Comparison of ENCODE assay signal across 15 cellular contexts in genomic region chr17:7176107-7176851, GRCh38.
"Had no signal": no experiment of that assay in that cellular context is flagged by ENCODE, and none has a peak within 500 bp of the region (broad histone marks: within the 10 kb centered on the region; RNA-seq: fewer than 3 reads in every experiment).

No MANE protein-coding gene starts in this region.

- H3K27ac ChIP-seq: gastroesophageal sphincter, lower lobe of right lung, thoracic aorta, uterus had no signal

- H3K4me3 Mint-ChIP-seq: activated CD4-positive, alpha-beta memory T cell treated with anti-CD3 and anti-CD28 coated beads, Interleukin-2, amount 10 ng/mL, durations not matched to agents 7 days and 5 days; effector memory CD8-positive, alpha-beta T cell; natural killer cell; stimulated activated naive CD8-positive, alpha-beta T cell treated with anti-CD3 and anti-CD28 coated beads, Interleukin-15, Interleukin-2, amounts not matched to agents 100 ng/mL and 50 ng/mL, for 24 hours had no signal

- FAIRE-seq: colon had no signal

- DNase-seq: activated CD4-positive, alpha-beta memory T cell treated with anti-CD3 and anti-CD28 coated beads, Interleukin-2, amount 10 ng/mL, durations not matched to agents 7 days and 5 days; activated CD8-positive, alpha-beta memory T cell treated with anti-CD3 and anti-CD28 coated beads, Interleukin-2, amount 50 U/mL, for 4 hours; activated T-cell treated with anti-CD3 and anti-CD28 coated beads, Interleukin-2, amount 50 U/mL, for 72 hours; effector memory CD8-positive, alpha-beta T cell; kidney glomerular epithelial cell; lower lobe of right lung; natural killer cell; stimulated activated CD4-positive, alpha-beta T cell treated with anti-CD3 and anti-CD28 coated beads, Interleukin-15, amount 100 ng/mL, for 24 hours; stimulated activated CD4-positive, alpha-beta T cell treated with anti-CD3 and anti-CD28 coated beads, Interleukin-4, amount 100 ng/mL, for 24 hours; T1000; uterus had no signal

- H3K27ac Mint-ChIP-seq: activated CD4-positive, alpha-beta memory T cell treated with anti-CD3 and anti-CD28 coated beads, Interleukin-2, amount 10 ng/mL, durations not matched to agents 7 days and 5 days; activated T-cell treated with anti-CD3 and anti-CD28 coated beads, Interleukin-2, amount 50 U/mL, for 72 hours; effector memory CD8-positive, alpha-beta T cell; natural killer cell; stimulated activated naive CD8-positive, alpha-beta T cell treated with anti-CD3 and anti-CD28 coated beads, Interleukin-15, Interleukin-2, amounts not matched to agents 100 ng/mL and 50 ng/mL, for 24 hours had no signal

- H3K9me3 Mint-ChIP-seq: activated CD4-positive, alpha-beta memory T cell treated with anti-CD3 and anti-CD28 coated beads, Interleukin-2, amount 10 ng/mL, durations not matched to agents 7 days and 5 days; activated T-cell treated with anti-CD3 and anti-CD28 coated beads, Interleukin-2, amount 50 U/mL, for 72 hours; effector memory CD8-positive, alpha-beta T cell; natural killer cell; stimulated activated naive CD8-positive, alpha-beta T cell treated with anti-CD3 and anti-CD28 coated beads, Interleukin-15, Interleukin-2, amounts not matched to agents 100 ng/mL and 50 ng/mL, for 24 hours had no signal

- H3K9me3 ChIP-seq: gastroesophageal sphincter, lower lobe of right lung, thoracic aorta, uterus had no signal

- H3K36me3 ChIP-seq: gastroesophageal sphincter, lower lobe of right lung, thoracic aorta, uterus had no signal

- H3K4me3 ChIP-seq: uterus had no signal

- H3K4me1 ChIP-seq: uterus had no signal

- H3K27me3 ChIP-seq: uterus had no signal

- H3K36me3 Mint-ChIP-seq: natural killer cell had no signal
